ENCODE assay signal across 9 cellular contexts in genomic region chr3:3200632-3201212, GRCh38. TPM values are rescaled to one million over a fixed set of nuclear protein-coding genes. Genes with fewer than 3 reads are reported as not detected.
DNase-seq lines count a peak whose midpoint lies in the region; ATAC-seq, FAIRE-seq and TF ChIP-seq lines count a peak whose summit lies in the region.
"Had no signal": no experiment of that assay in that cellular context is flagged by ENCODE, and none has a peak within 500 bp of the region (broad histone marks: within the 10 kb centered on the region; RNA-seq: fewer than 3 reads in every experiment).

No MANE protein-coding gene starts in this region.

- peak; percentile 80 for TF ChIP-seq CTCF in MCF 10A (IDR thresholded peaks at IDR 0.05; ENCODE audit: unreplicated experiment)
- peak; percentile 67 to 69 (median 69) for TF ChIP-seq CTCF in keratinocyte (optimal IDR thresholded peaks at IDR 0.05 in 1 of 3, IDR thresholded peaks at IDR 0.05 in 1 of 3, conservative IDR thresholded peaks at IDR 0.05 in 1 of 3; ENCODE audit: extremely low read depth in 1 of 3, insufficient read depth in 2 of 3, low read length in 3 of 3)
- peak; percentile 54 to 58 for TF ChIP-seq CTCF in suprapubic skin (IDR thresholded peaks at IDR 0.05)

- no peak overlapping the region for H3K4me3 ChIP-seq in keratinocyte (ENCODE audit: control insufficient read depth in 2 of 3, extremely low read depth in 1 of 3, insufficient read depth in 2 of 3, low read depth in 1 of 3, low read length in 3 of 3)
- no peak overlapping the region for H3K4me3 ChIP-seq in suprapubic skin
- no peak overlapping the region for H3K4me3 ChIP-seq in effector memory CD4-positive, alpha-beta T cell (ENCODE audit: insufficient read depth, low read depth, low read length, poor library complexity, severe bottlenecking)

- no peaks in the 10 kb centered on the region for H4K20me1 ChIP-seq in keratinocyte (ENCODE audit: control insufficient read depth, extremely low read depth, insufficient read depth, low read length)

- FAIRE-seq in GM19239 (lab: Jason Lieb, UNC) = peak; percentile 94
- FAIRE-seq in keratinocyte (lab: Jason Lieb, UNC) = peak; percentile 13

- no peak overlapping the region for H3K9ac ChIP-seq in keratinocyte (ENCODE audit: control insufficient read depth, extremely low read depth, insufficient read depth, low read length)

- no peaks in the 10 kb centered on the region for H3K4me1 ChIP-seq in keratinocyte (ENCODE audit: control insufficient read depth, extremely low read depth, insufficient read depth, low read length)
- no peaks in the 10 kb centered on the region for H3K4me1 ChIP-seq in suprapubic skin
- H3K4me1 ChIP-seq in effector memory CD4-positive, alpha-beta T cell (ENCODE audit: control insufficient read depth, insufficient read depth, low read length, poor library complexity, severe bottlenecking) = no peaks in the 10 kb centered on the region

- H3K9me1 ChIP-seq in keratinocyte (ENCODE audit: control insufficient read depth, extremely low read depth, insufficient read depth, low read length) = no peaks in the 10 kb centered on the region

- H3K27me3 ChIP-seq in keratinocyte (ENCODE audit: control insufficient read depth, extremely low read depth, insufficient read depth, low read length) (no peaks in the 10 kb centered on the region), suprapubic skin (no peaks in the 10 kb centered on the region)
- no peaks in the 10 kb centered on the region for H3K27me3 ChIP-seq in effector memory CD4-positive, alpha-beta T cell (replicated peaks; ENCODE audit: control insufficient read depth, insufficient read depth, low read length, poor library complexity, severe bottlenecking)

- 23% methylated on average over 7 of the region's 7 CpGs for WGBS in suprapubic skin

- no peak overlapping the region for H3K4me3 Mint-ChIP-seq in MCF 10A (ENCODE audit: unreplicated experiment)

- no peak overlapping the region for H3K27ac ChIP-seq in keratinocyte (ENCODE audit: control insufficient read depth, insufficient read depth, low read length)
- no peak overlapping the region for H3K27ac ChIP-seq in suprapubic skin
- H3K27ac ChIP-seq in effector memory CD4-positive, alpha-beta T cell (ENCODE audit: insufficient read depth, low read length, poor library complexity, severe bottlenecking) = no peak overlapping the region

- peaks cover 13% of the 10 kb centered on the region for H3K27me3 Mint-ChIP-seq in MCF 10A (ENCODE audit: insufficient read depth, unreplicated experiment)

- no TSS peak for BruUV-seq in MCF 10A (replicated peaks; lab: Mats Ljungman, UMichigan)

- intact Hi-C loops in MCF 10A (cut with micrococcal nuclease) = loop anchor here (1.0 kb wide), 3 partner anchors 798 to 1090 kb away; no protein-coding TSS in a partner anchor

- no peak for TF ChIP-seq POLR2A in suprapubic skin (IDR thresholded peaks at IDR 0.05)

- no peaks in the 10 kb centered on the region for H3K4me1 Mint-ChIP-seq in MCF 10A (ENCODE audit: insufficient read depth, unreplicated experiment)

- H3K27ac Mint-ChIP-seq in MCF 10A (ENCODE audit: low read depth, unreplicated experiment) = no peak overlapping the region

- H3K79me2 ChIP-seq in keratinocyte (ENCODE audit: control insufficient read depth, insufficient read depth, low read length) = no peaks in the 10 kb centered on the region

- H3K36me3 Mint-ChIP-seq in MCF 10A (ENCODE audit: insufficient read depth, unreplicated experiment) = no peaks in the 10 kb centered on the region
- H3K36me3 Mint-ChIP-seq: activated naive CD4-positive, alpha-beta T cell treated with anti-CD3 and anti-CD28 coated beads, Interleukin-2, amount 50 U/mL, for 72 hours had no signal

- H3K9me3 Mint-ChIP-seq in MCF 10A (ENCODE audit: unreplicated experiment) = no peaks in the 10 kb centered on the region
- H3K9me3 Mint-ChIP-seq: activated naive CD4-positive, alpha-beta T cell treated with anti-CD3 and anti-CD28 coated beads, Interleukin-2, amount 50 U/mL, for 72 hours had no signal

- TF ChIP-seq EP300 in suprapubic skin (IDR thresholded peaks at IDR 0.05) = no peak

- no peak overlapping the region for H2AFZ ChIP-seq in keratinocyte (ENCODE audit: control insufficient read depth, low read length)

- POLR2A ChIA-PET in MCF 10A (lab: Yijun Ruan, JAX) = interaction anchor here (1.0 to 1.8 kb wide), 4 partner anchors 12 to 1090 kb away, joined by 4 to 8 read pairs (median 5); no protein-coding TSS in a partner anchor

- peak; percentile 66 for ATAC-seq in HG03196 (IDR thresholded peaks at IDR 0.05; ENCODE audit: unreplicated experiment)

- no peaks in the 10 kb centered on the region for H3K36me3 ChIP-seq in keratinocyte (ENCODE audit: control insufficient read depth in 2 of 2, extremely low read depth in 1 of 2, insufficient read depth in 2 of 2, low read length in 2 of 2)
- H3K36me3 ChIP-seq in suprapubic skin = no peaks in the 10 kb centered on the region
- no peaks in the 10 kb centered on the region for H3K36me3 ChIP-seq in effector memory CD4-positive, alpha-beta T cell (ENCODE audit: control insufficient read depth, insufficient read depth, low read length)

- DNase-seq in EH (ENCODE audit: low read depth) = peak; percentile 60
- no peak for DNase-seq in GM19239 (ENCODE audit: insufficient read length, low spot score)
- DNase-seq in NCI-H82 (lab: John Stamatoyannopoulos, UW) = peak; percentile 78
- peak; percentile 81 for DNase-seq in MCF 10A (ENCODE audit: unreplicated experiment)
- DNase-seq in keratinocyte (ENCODE audit: low read depth, low spot score) = no peak
- no peak for DNase-seq in suprapubic skin (ENCODE audit: low spot score in 2 of 2)
- DNase-seq in effector memory CD4-positive, alpha-beta T cell = no peak

- dilution Hi-C loops in keratinocyte (cut with MboI; ENCODE audit: extremely low pct_ligation_motif_present, low sequenced_read_pairs) = loop anchor here (25.0 kb wide), 1 partner anchor 1087 kb away; no protein-coding TSS in a partner anchor

- CTCF ChIA-PET in MCF 10A (lab: Yijun Ruan, JAX) = interaction anchor here (0.6 to 8.8 kb wide), 65 partner anchors 10 to 1216 kb away, joined by 3 to 176 read pairs (median 4); no protein-coding TSS in a partner anchor

- H3K4me2 ChIP-seq in keratinocyte (ENCODE audit: control insufficient read depth, extremely low read depth, insufficient read depth, low read depth, low read length) = no peak overlapping the region

- H3K9me3 ChIP-seq in keratinocyte (ENCODE audit: control insufficient read depth, low read depth, low read length) (no peaks in the 10 kb centered on the region), suprapubic skin (no peaks in the 10 kb centered on the region)
- no peaks in the 10 kb centered on the region for H3K9me3 ChIP-seq in effector memory CD4-positive, alpha-beta T cell (ENCODE audit: control insufficient read depth, low read length)

RNA-seq across cellular contexts. Expression of gene CRBN, which starts 21.2 kb away (rescaled TPM):
- total RNA-seq in MCF 10A (2022) (23.0 and 25.4 TPM in 2 replicates), suprapubic skin (100 to 1,000 TPM in 1 of 4 donors, 10 to 100 TPM in 3; 38.9 to 140 (median 78.1) TPM)
- 21.9 to 37.7 TPM (median 26.8 TPM) in 3 replicates for polyA plus RNA-seq in keratinocyte
- 54.1 TPM for polyA plus RNA-seq in keratinocyte (2011; ENCODE audit: low read depth)
- 15.6 and 28.7 TPM in 2 replicates for polyA plus RNA-seq in keratinocyte (2011; cell fraction: cytosol; rRNA removed)
- 22.9 and 26.9 TPM in 2 replicates for polyA plus RNA-seq in keratinocyte (2011; cell fraction: nucleus; rRNA removed)
- polyA plus RNA-seq in keratinocyte (2012; ENCODE audit: low replicate concordance) = 15.8 and 26.2 TPM in 2 replicates
- 13.9 to 30.6 TPM (median 25.9 TPM) in 3 replicates for polyA minus RNA-seq in keratinocyte
- 16.5 TPM for polyA minus RNA-seq in keratinocyte (2011; cell fraction: cytosol; rRNA and poly(A)+ RNA removed)
- 10.0 and 22.0 TPM in 2 replicates for polyA minus RNA-seq in keratinocyte (2011; cell fraction: nucleus; rRNA and poly(A)+ RNA removed)

Comparison
In these comparisons a context has a peak if more than half of its experiments do, and no peak if none do; other contexts are left out.
1. DNase-seq: peak in EH (single experiment), NCI-H82 (single experiment) and MCF 10A (single experiment); none in GM19239 (single experiment), keratinocyte (single experiment), suprapubic skin (0 of 2) and effector memory CD4-positive, alpha-beta T cell (0 of 3).
2. Peak in every context shown above with its lines, with median percentiles within 50 percentile points of each other: CTCF ChIP-seq.